ENCODE assay signal across 14 cellular contexts in genomic region chr7:131157530-131158243, GRCh38.
DNase-seq lines count a peak whose midpoint lies in the region; ATAC-seq, FAIRE-seq and TF ChIP-seq lines count a peak whose summit lies in the region.
"Had no signal": no experiment of that assay in that cellular context is flagged by ENCODE, and none has a peak within 500 bp of the region (broad histone marks: within the 10 kb centered on the region; RNA-seq: fewer than 3 reads in every experiment).

No MANE protein-coding gene starts in this region.

- 0 out of 4 replicates have a peak overlapping the region, but pooled peaks of 1 of the 2 experiments have one; percentile 3 for H3K27ac ChIP-seq in SK-N-SH (ENCODE audit: low read depth in 2 of 2, low read length in 1 of 2)
- no peak overlapping the region for H3K27ac ChIP-seq in pancreas
- no peak overlapping the region for H3K27ac ChIP-seq in spleen
- H3K27ac ChIP-seq: Peyer's patch had no signal

- H2AFZ ChIP-seq in SK-N-SH (ENCODE audit: low read depth), result peak overlapping the region; percentile 26; the same call in 1 of the 2 replicates

- H3K36me3 ChIP-seq in SK-N-SH (replicated peaks in 1 of 2; ENCODE audit: control insufficient read depth in 1 of 2, insufficient read depth in 2 of 2, low read length in 1 of 2), result no peaks in the 10 kb centered on the region
- H3K36me3 ChIP-seq in pancreas, result no peaks in the 10 kb centered on the region
- H3K36me3 ChIP-seq in spleen, result no peaks in the 10 kb centered on the region
- H3K36me3 ChIP-seq: Peyer's patch had no signal

- peaks cover 5% of the 10 kb centered on the region for H3F3A ChIP-seq in SK-N-SH (replicated peaks; ENCODE audit: insufficient read depth)

- H3K79me2 ChIP-seq in SK-N-SH (ENCODE audit: insufficient read depth), result no peaks in the 10 kb centered on the region

- no peaks in the 10 kb centered on the region for H4K20me1 ChIP-seq in SK-N-SH (ENCODE audit: insufficient read depth)

- CTCF ChIA-PET in SK-N-SH (lab: Yijun Ruan, JAX), result interaction anchor here (1.1 kb wide), 1 partner anchor 9 kb away, joined by 3 read pairs; no protein-coding TSS in a partner anchor

- H3K9ac ChIP-seq in SK-N-SH, result no peak overlapping the region

- H3K9me3 ChIP-seq in SK-N-SH, result no peaks in the 10 kb centered on the region
- H3K9me3 ChIP-seq in pancreas, result no peaks in the 10 kb centered on the region
- H3K9me3 ChIP-seq in spleen, result no peaks in the 10 kb centered on the region
- H3K9me3 ChIP-seq: Peyer's patch had no signal

- TF ChIP-seq RAD21 in SK-N-SH (IDR thresholded peaks at IDR 0.05; ENCODE audit: low read length), result no peak

- H3K27me3 ChIP-seq in SK-N-SH (ENCODE audit: insufficient read depth) (no peaks in the 10 kb centered on the region), pancreas (no peaks in the 10 kb centered on the region), spleen (replicated peaks in 1 of 7) (no peaks in the 10 kb centered on the region)
- H3K27me3 ChIP-seq: Peyer's patch had no signal

- POLR2A ChIA-PET in SK-N-SH (lab: Yijun Ruan, JAX), result no interaction called here

- TF ChIP-seq CTCF in AG09309 (IDR thresholded peaks at IDR 0.05; ENCODE audit: control insufficient read depth, insufficient read depth, low read depth, low read length, missing control alignments) (no peak), SK-N-SH (IDR thresholded peaks at IDR 0.05) (no peak), pancreas (IDR thresholded peaks at IDR 0.05) (no peak), spleen (IDR thresholded peaks at IDR 0.05 in 8 of 11, conservative IDR thresholded peaks at IDR 0.05 in 3 of 11) (no peak)

- H3K4me3 ChIP-seq in AG09309 (ENCODE audit: control insufficient read depth, low read depth, low read length) (no peak overlapping the region), SK-N-SH (ENCODE audit: low read depth in 2 of 2, low read length in 1 of 2) (no peak overlapping the region), pancreas (no peak overlapping the region), spleen (no peak overlapping the region)
- H3K4me3 ChIP-seq: Peyer's patch had no signal

- H3K9me2 ChIP-seq in SK-N-SH, result no peaks in the 10 kb centered on the region

- no peak for FAIRE-seq in pancreas (lab: Jason Lieb, UNC)
- FAIRE-seq: frontal cortex, small intestine had no signal

- no peak for TF ChIP-seq EP300 in SK-N-SH (IDR thresholded peaks at IDR 0.05; ENCODE audit: borderline replicate concordance in 1 of 2, low read depth in 1 of 2, low read length in 1 of 2)

- TF ChIP-seq POLR2A in spleen (IDR thresholded peaks at IDR 0.05), result no peak

- H3K4me2 ChIP-seq in SK-N-SH, result no peak overlapping the region

- DNase-seq in AG09309 (ENCODE audit: low read depth) (peak; percentile 62), SK-N-SH (no peak), fibroblast of the conjunctiva (ENCODE audit: low read depth) (peak; percentile 56), pancreas (peak in 4 of 6 donors; percentile 29 to 37 (median 32)), spleen (no peak), HT-29 (ENCODE audit: low spot score) (no peak)
- DNase-seq in stimulated activated CD4-positive, alpha-beta T cell treated with anti-CD3 and anti-CD28 coated beads, Interleukin-2, amount 100 ng/mL, for 24 hours, result no peak
- DNase-seq in NK-92 treated with Interleukin-12 subunit alpha and Interleukin-12 subunit beta, amount 100 ng/mL, for 24 hours (lab: John Stamatoyannopoulos, UW), result no peak
- DNase-seq: AML-193, GF-D8, mesendoderm, small intestine had no signal

- intact Hi-C loops in pancreas (cut with DNase I) (no loop called here), spleen (cut with DNase I; ENCODE audit: low total_unique reads) (no loop called here)

- peak; percentile 68 to 86 (median 82) for ATAC-seq in pancreas

- 79% methylated on average over 14 of the region's 14 CpGs for WGBS in SK-N-SH (ENCODE audit: low lambda C conversion rate)
- WGBS in pancreas, 2 donors, result 56 to 67% methylated on average over 14 of the region's 14 CpGs
- WGBS in spleen, 5 donors, result 84 to 92% (median 87%) methylated on average over 14 of the region's 14 CpGs

- H3K4me1 ChIP-seq in SK-N-SH (ENCODE audit: control insufficient read depth in 1 of 2, insufficient read depth in 2 of 2, low read depth in 1 of 2, low read length in 1 of 2) (peaks cover 0 to 33% of the 10 kb centered on the region in 2 experiments; a peak in 2 of 4 replicates), pancreas (no peaks in the 10 kb centered on the region), spleen (no peaks in the 10 kb centered on the region)
- H3K4me1 ChIP-seq: Peyer's patch had no signal

TF ChIP-seq in SK-N-SH, 30 proteins besides CTCF, POLR2A, EP300 and RAD21:
- TF ChIP-seq JUND (IDR thresholded peaks at IDR 0.05), result peak; percentile 49; the same call in 1 of the 2 replicates
- TF ChIP-seq FOSL2 (IDR thresholded peaks at IDR 0.05; ENCODE audit: borderline replicate concordance, low read depth), result peak; percentile 82
- TF ChIP-seq ZBTB33 (IDR thresholded peaks at IDR 0.05; ENCODE audit: borderline replicate concordance, low read depth), result no peak

Comparison
In these comparisons a context has a peak if more than half of its experiments do, and no peak if none do; other contexts are left out.
1. DNase-seq: peak in AG09309 (single experiment), fibroblast of the conjunctiva (single experiment) and pancreas (4 of 6); none in SK-N-SH (single experiment), spleen (single experiment), HT-29 (single experiment), stimulated activated CD4-positive, alpha-beta T cell treated with anti-CD3 and anti-CD28 coated beads, Interleukin-2, amount 100 ng/mL, for 24 hours (0 of 2) and NK-92 treated with Interleukin-12 subunit alpha and Interleukin-12 subunit beta, amount 100 ng/mL, for 24 hours (single experiment).